38 cellular contexts compared by ENCODE assay signal in the genomic region with DNA sequence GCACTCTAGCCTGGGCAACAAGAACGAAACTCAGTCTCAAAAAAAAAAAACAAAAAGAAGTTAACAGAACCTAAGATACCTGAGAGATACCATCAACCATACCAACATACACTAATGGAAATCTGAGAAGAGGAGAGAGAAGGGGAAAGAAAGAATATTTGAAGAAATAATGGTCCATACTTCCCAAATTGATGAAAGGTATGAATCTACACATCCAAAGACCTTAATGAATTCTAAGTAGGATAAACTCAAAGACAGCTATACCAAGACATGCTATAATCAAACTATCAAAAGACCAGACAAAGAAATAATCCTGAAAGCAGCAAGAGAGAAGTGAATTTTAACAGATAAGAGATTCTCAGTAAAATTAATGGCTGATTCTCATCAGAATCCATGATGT.
"Had no signal": no experiment of that assay in that cellular context is flagged by ENCODE, and none has a peak within 500 bp of the region (broad histone marks: within the 10 kb centered on the region; RNA-seq: fewer than 3 reads in every experiment).

No MANE protein-coding gene starts in this region.

- DNase-seq: activated effector memory CD4-positive, alpha-beta T cell treated with anti-CD3 and anti-CD28 coated beads, Interleukin-2, amount 50 U/mL, for 16 hours; activated effector memory CD4-positive, alpha-beta T cell treated with Interleukin-2 at 50 U/mL for 16 hours; activated gamma-delta T cell; activated gamma-delta T cell treated with Interleukin-2 at 50 U/mL for 16 hours; activated naive CD4-positive, alpha-beta T cell; activated naive CD4-positive, alpha-beta T cell treated with anti-CD3 and anti-CD28 coated beads for 36 hours; activated naive CD4-positive, alpha-beta T cell treated with anti-CD3 and anti-CD28 coated beads, Interleukin-2, amount 10 ng/mL, durations not matched to agents 7 days and 5 days; activated naive CD4-positive, alpha-beta T cell treated with anti-CD3 and anti-CD28 coated beads, Interleukin-2, amount 50 U/mL, for 16 hours; activated naive CD4-positive, alpha-beta T cell treated with Interleukin-2 at 50 U/mL for 16 hours; activated naive CD8-positive, alpha-beta T cell treated with anti-CD3 and anti-CD28 coated beads for 36 hours; activated naive CD8-positive, alpha-beta T cell treated with anti-CD3 and anti-CD28 coated beads, Interleukin-2, amount 10 ng/mL, durations not matched to agents 7 days and 5 days; activated T-cell treated with anti-CD3 and anti-CD28 coated beads, Interleukin-2, amount 50 U/mL, for 24 hours; activated T-cell treated with anti-CD3 and anti-CD28 coated beads, Interleukin-2, amount 50 U/mL, for 4 hours; activated T-cell treated with anti-CD3 and anti-CD28 coated beads, Interleukin-2, amount 50 U/mL, for 48 hours; activated T-cell treated with anti-CD3 and anti-CD28 coated beads, Interleukin-2, amount 50 U/mL, for 72 hours; adrenal gland; amniotic stem cell; amygdala; anterior cingulate cortex; aorta; body of pancreas; brain microvascular endothelial cell; caudate nucleus; central memory CD4-positive, alpha-beta T cell; cerebellar nuclear complex; colonic mucosa had no signal

- ATAC-seq: activated naive CD4-positive, alpha-beta T cell treated with anti-CD3 and anti-CD28 coated beads, Interleukin-2, amount 50 U/mL, for 72 hours; activated T-cell treated with anti-CD3 and anti-CD28 coated beads, Interleukin-2, amount 50 U/mL, for 4 hours; activated T-cell treated with anti-CD3 and anti-CD28 coated beads, Interleukin-2, amount 50 U/mL, for 72 hours; activated T-helper 17 cell treated with anti-CD3 and anti-CD28 coated beads, Interleukin-2, amount 50 U/mL, for 72 hours; body of pancreas had no signal

- H3K27ac ChIP-seq: adrenal gland, ascending aorta, body of pancreas, brain microvascular endothelial cell, breast epithelium, cardiac muscle cell, colonic mucosa had no signal

- H3K9me3 ChIP-seq: body of pancreas, colonic mucosa had no signal

- H3K4me1 Mint-ChIP-seq: activated naive CD4-positive, alpha-beta T cell treated with anti-CD3 and anti-CD28 coated beads, Interleukin-2, amount 10 ng/mL, durations not matched to agents 7 days and 5 days; activated naive CD8-positive, alpha-beta T cell treated with anti-CD3 and anti-CD28 coated beads for 36 hours; activated naive CD8-positive, alpha-beta T cell treated with anti-CD3 and anti-CD28 coated beads, Interleukin-2, amount 10 ng/mL, durations not matched to agents 7 days and 5 days; activated T-helper 17 cell treated with anti-CD3 and anti-CD28 coated beads, Interleukin-2, amount 50 U/mL, for 72 hours; brain; central memory CD8-positive, alpha-beta T cell had no signal

- H3K27me3 ChIP-seq: adrenal gland, ascending aorta, body of pancreas, brain microvascular endothelial cell, breast epithelium, cardiac muscle cell, colonic mucosa had no signal

- H3K4me3 ChIP-seq: adrenal gland, ascending aorta, body of pancreas, breast epithelium, cardiac muscle cell, colonic mucosa had no signal

- H3K27ac Mint-ChIP-seq: activated naive CD4-positive, alpha-beta T cell treated with anti-CD3 and anti-CD28 coated beads for 36 hours; activated naive CD4-positive, alpha-beta T cell treated with anti-CD3 and anti-CD28 coated beads, Interleukin-2, amount 10 ng/mL, durations not matched to agents 7 days and 5 days; activated naive CD4-positive, alpha-beta T cell treated with anti-CD3 and anti-CD28 coated beads, Interleukin-2, amount 50 U/mL, for 24 hours; activated naive CD4-positive, alpha-beta T cell treated with anti-CD3 and anti-CD28 coated beads, Interleukin-2, amount 50 U/mL, for 72 hours; activated naive CD8-positive, alpha-beta T cell treated with anti-CD3 and anti-CD28 coated beads for 36 hours; activated naive CD8-positive, alpha-beta T cell treated with anti-CD3 and anti-CD28 coated beads, Interleukin-2, amount 10 ng/mL, durations not matched to agents 7 days and 5 days; activated T-cell treated with anti-CD3 and anti-CD28 coated beads, Interleukin-2, amount 50 U/mL, for 24 hours; activated T-cell treated with anti-CD3 and anti-CD28 coated beads, Interleukin-2, amount 50 U/mL, for 72 hours; activated T-helper 1 cell treated with anti-CD3 and anti-CD28 coated beads, Interleukin-12 subunit alpha, Interleukin-12 subunit beta, Interleukin-2, Interleukin-4 antibody, amounts not matched to agents 30 ng/mL and 10 ng/mL and 1 ng/mL, durations not matched to agents 14 hours and 24 hours and 36 hours; activated T-helper 17 cell treated with anti-CD3 and anti-CD28 coated beads, Interleukin-2, amount 50 U/mL, for 72 hours; activated T-helper 2 cell treated with anti-CD3 and anti-CD28 coated beads, Interferon-gamma antibody, Interleukin-2, Interleukin-4, amounts not matched to agents 10 μg/mL and 5 μg/mL and 100 μg/mL, durations not matched to agents 14 hours and 24 hours and 36 hours; brain had no signal

- H3K4me3 Mint-ChIP-seq: activated naive CD4-positive, alpha-beta T cell treated with anti-CD3 and anti-CD28 coated beads for 36 hours; activated naive CD4-positive, alpha-beta T cell treated with anti-CD3 and anti-CD28 coated beads, Interleukin-2, amount 10 ng/mL, durations not matched to agents 7 days and 5 days; activated naive CD4-positive, alpha-beta T cell treated with anti-CD3 and anti-CD28 coated beads, Interleukin-2, amount 50 U/mL, for 24 hours; activated naive CD8-positive, alpha-beta T cell treated with anti-CD3 and anti-CD28 coated beads for 36 hours; activated naive CD8-positive, alpha-beta T cell treated with anti-CD3 and anti-CD28 coated beads, Interleukin-2, amount 10 ng/mL, durations not matched to agents 7 days and 5 days; activated T-cell treated with anti-CD3 and anti-CD28 coated beads, Interleukin-2, amount 50 U/mL, for 24 hours; activated T-cell treated with anti-CD3 and anti-CD28 coated beads, Interleukin-2, amount 50 U/mL, for 4 hours; activated T-cell treated with anti-CD3 and anti-CD28 coated beads, Interleukin-2, amount 50 U/mL, for 72 hours; activated T-helper 1 cell treated with anti-CD3 and anti-CD28 coated beads, Interleukin-12 subunit alpha, Interleukin-12 subunit beta, Interleukin-2, Interleukin-4 antibody, amounts not matched to agents 30 ng/mL and 10 ng/mL and 1 ng/mL, durations not matched to agents 14 hours and 24 hours and 36 hours; activated T-helper 17 cell treated with anti-CD3 and anti-CD28 coated beads, Interleukin-2, amount 50 U/mL, for 72 hours; brain; central memory CD8-positive, alpha-beta T cell had no signal

- H3K4me1 ChIP-seq: adrenal gland, ascending aorta, body of pancreas, breast epithelium had no signal

- FAIRE-seq: astrocyte, bronchial epithelial cell had no signal

- H3K27me3 Mint-ChIP-seq: activated naive CD4-positive, alpha-beta T cell treated with anti-CD3 and anti-CD28 coated beads, Interleukin-2, amount 10 ng/mL, durations not matched to agents 7 days and 5 days; activated naive CD4-positive, alpha-beta T cell treated with anti-CD3 and anti-CD28 coated beads, Interleukin-2, amount 50 U/mL, for 24 hours; activated naive CD8-positive, alpha-beta T cell treated with anti-CD3 and anti-CD28 coated beads for 36 hours; activated naive CD8-positive, alpha-beta T cell treated with anti-CD3 and anti-CD28 coated beads, Interleukin-2, amount 10 ng/mL, durations not matched to agents 7 days and 5 days; activated T-cell treated with anti-CD3 and anti-CD28 coated beads, Interleukin-2, amount 50 U/mL, for 24 hours; activated T-helper 17 cell treated with anti-CD3 and anti-CD28 coated beads, Interleukin-2, amount 50 U/mL, for 72 hours; central memory CD8-positive, alpha-beta T cell had no signal

- H3K36me3 ChIP-seq: adrenal gland, ascending aorta, brain microvascular endothelial cell, cardiac muscle cell, colonic mucosa had no signal
